9 cellular contexts compared by ENCODE assay signal in genomic region chr11:94926698-94927237, GRCh38. TPM values are rescaled to one million over a fixed set of nuclear protein-coding genes. Genes with fewer than 3 reads are reported as not detected.
A peak's percentile ranks its signal among the peaks of the same experiment; 100 is the strongest.
DNase-seq lines count a peak whose midpoint lies in the region; ATAC-seq and TF ChIP-seq lines count a peak whose summit lies in the region.
"Had no signal": no experiment of that assay in that cellular context is flagged by ENCODE, and none has a peak within 500 bp of the region (broad histone marks: within the 10 kb centered on the region; RNA-seq: fewer than 3 reads in every experiment).

No MANE protein-coding gene starts in this region.

- intact Hi-C loops in ovary (cut with DNase I) = no loop called here

- H3K4me1 ChIP-seq in ovary (ENCODE audit: insufficient read depth) = peaks cover 15% of the 10 kb centered on the region

- 0 to 3% (median 0%) methylated on average over 6 of the region's 6 CpGs for WGBS in ovary, 3 donors

- H3K4me3 ChIP-seq in foreskin fibroblast (ENCODE audit: low read depth in 1 of 2, low read length in 2 of 2) (no peak overlapping the region), ovary (no peak overlapping the region)

- H3K9me3 ChIP-seq in ovary = no peaks in the 10 kb centered on the region

- TF ChIP-seq CTCF in AG09319 (IDR thresholded peaks at IDR 0.05; ENCODE audit: low read depth, low read length) = peak; percentile 4; the same call in 1 of the 2 replicates
- TF ChIP-seq CTCF in foreskin fibroblast (IDR thresholded peaks at IDR 0.05; ENCODE audit: low read depth, low read length) = no peak
- no peak for TF ChIP-seq CTCF in ovary (IDR thresholded peaks at IDR 0.05)

- no peaks in the 10 kb centered on the region for H3K36me3 ChIP-seq in ovary

- H3K27ac ChIP-seq in ovary = peak overlapping the region in 1 of 2 donors; percentile 59

- no peak for TF ChIP-seq POLR2A in ovary (IDR thresholded peaks at IDR 0.05)

- ATAC-seq in HG03354 (IDR thresholded peaks at IDR 0.05; ENCODE audit: poor library complexity, severe bottlenecking, unreplicated experiment) = no peak
- no peak for ATAC-seq in GM19351 (IDR thresholded peaks at IDR 0.05; ENCODE audit: unreplicated experiment)
- no peak for ATAC-seq in HG03565 (IDR thresholded peaks at IDR 0.05; ENCODE audit: unreplicated experiment)

- DNase-seq in AG09319 (ENCODE audit: extremely low read depth, low read depth) (peak; percentile 91), RPMI7951 (ENCODE audit: low read depth) (peak; percentile 99), foreskin fibroblast (peak; percentile 96), ovary (peak; percentile 81 to 91 (median 90))
- DNase-seq in stimulated activated CD4-positive, alpha-beta T cell treated with anti-CD3 and anti-CD28 coated beads, Interleukin-4, amount 100 ng/mL, for 24 hours = no peak
- DNase-seq: NCI-H1417 had no signal

- H3K27me3 ChIP-seq in ovary = no peaks in the 10 kb centered on the region

- TF ChIP-seq EP300 in ovary (IDR thresholded peaks at IDR 0.05) = no peak

RNA-seq across cellular contexts. Expression of gene CWC15, which starts 46.6 kb away (rescaled TPM):
- 65.5 and 68.7 TPM in 2 replicates for total RNA-seq in RPMI7951 (2014; rRNA removed; shearing (Covaris generic))
- 10 to 100 TPM; 35.8 to 65.8 (median 56.0) TPM for total RNA-seq in ovary
- 10 to 100 TPM; 50.8 to 64.9 TPM for polyA plus RNA-seq in ovary

RNA-seq across cellular contexts. Expression of gene KDM4D, which starts 46.7 kb away (rescaled TPM):
- 2.1 and 3.0 TPM in 2 replicates for total RNA-seq in RPMI7951 (2014; rRNA removed; shearing (Covaris generic))
- 1 to 10 TPM in 4 of 7 donors, under 1 TPM in 3; 0.24 to 1.9 (median 1.0) TPM for total RNA-seq in ovary
- polyA plus RNA-seq in ovary = under 1 TPM; 0.68 to 0.92 TPM
